In the genomic region with DNA sequence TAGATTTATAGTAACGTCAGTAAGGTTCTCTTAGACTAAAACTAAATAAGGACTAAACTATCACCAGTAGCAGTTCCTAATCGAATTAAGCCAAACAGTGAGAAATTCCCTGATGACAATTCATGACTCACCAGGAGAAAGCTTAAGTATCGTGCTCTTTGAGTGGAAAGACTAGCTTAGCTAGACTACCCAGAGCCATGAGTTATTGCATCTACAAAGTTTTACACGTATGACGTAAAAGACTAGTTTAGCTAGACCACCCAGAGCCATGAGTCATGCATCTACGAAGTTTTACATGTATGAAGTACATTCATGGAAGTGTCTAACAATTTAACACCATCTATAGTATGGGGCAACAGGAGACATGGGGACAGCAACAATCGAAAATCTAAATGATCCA, we compare ENCODE assay signal across 11 cellular contexts. TPM values are rescaled to one million over a fixed set of nuclear protein-coding genes. Genes with fewer than 3 reads are reported as not detected.
DNase-seq lines count a peak whose midpoint lies in the region; ATAC-seq and TF ChIP-seq lines count a peak whose summit lies in the region.
"Had no signal": no experiment of that assay in that cellular context is flagged by ENCODE, and none has a peak within 500 bp of the region (broad histone marks: within the 10 kb centered on the region; RNA-seq: fewer than 3 reads in every experiment).

No MANE protein-coding gene starts in this region.

- peak; percentile 60 to 73 for ATAC-seq in lower lobe of right lung
- no peak for ATAC-seq in GM19397 (IDR thresholded peaks at IDR 0.05; ENCODE audit: unreplicated experiment)
- no peak for ATAC-seq in Right ventricle myocardium inferior

- H3K9me3 ChIP-seq in lower lobe of right lung, result peaks cover 9% of the 10 kb centered on the region

- POLR2A ChIA-PET in GM10248 (lab: Yijun Ruan, JAX), result no interaction called here

- DNase-seq in AG08396 (ENCODE audit: low spot score) (peak; percentile 64), HT-29 (ENCODE audit: low spot score) (peak; percentile 31), brain microvascular endothelial cell (peak; percentile 89), lower lobe of right lung (no peak), GM10248 (ENCODE audit: extremely low spot score) (no peak), Right ventricle myocardium inferior (ENCODE audit: missing footprints) (no peak), NCI-H1105 (lab: John Stamatoyannopoulos, UW) (no peak)
- DNase-seq: DMS153, NCI-H1436 treated with DMSO at 0.1 percent for 48 hours, SHP77 had no signal

- H3K4me3 ChIP-seq in brain microvascular endothelial cell (ENCODE audit: low read depth, low read length) (no peak overlapping the region), lower lobe of right lung (no peak overlapping the region)

- TF ChIP-seq CTCF in brain microvascular endothelial cell (IDR thresholded peaks at IDR 0.05; ENCODE audit: low read depth, low read length, missing control alignments), result no peak
- no peak for TF ChIP-seq CTCF in lower lobe of right lung (IDR thresholded peaks at IDR 0.05)
- TF ChIP-seq CTCF in GM10248 (IDR thresholded peaks at IDR 0.05; ENCODE audit: control extremely low read depth, extremely low read depth, low read depth, missing control alignments), result no peak

- no peaks in the 10 kb centered on the region for H3K27me3 ChIP-seq in brain microvascular endothelial cell (replicated peaks)
- H3K27me3 ChIP-seq in lower lobe of right lung (ENCODE audit: low read depth), result no peaks in the 10 kb centered on the region

- H3K4me1 ChIP-seq in lower lobe of right lung, result peaks cover 25% of the 10 kb centered on the region

- CTCF ChIA-PET in GM10248 (lab: Yijun Ruan, JAX), result interaction anchor here (0.7 to 1.0 kb wide), 3 partner anchors 10 to 32 kb away, joined by 3 to 5 read pairs (median 5); no protein-coding TSS in a partner anchor

- intact Hi-C loops in lower lobe of right lung (cut with DNase I) (no loop called here), Right ventricle myocardium inferior (cut with DNase I) (no loop called here)

- peak overlapping the region; percentile 31 for H3K27ac ChIP-seq in brain microvascular endothelial cell
- no peak overlapping the region for H3K27ac ChIP-seq in lower lobe of right lung

- H3K36me3 ChIP-seq in brain microvascular endothelial cell (replicated peaks) (no peaks in the 10 kb centered on the region), lower lobe of right lung (no peaks in the 10 kb centered on the region)

- in situ Hi-C loops in brain microvascular endothelial cell (cut with HindIII; ENCODE audit: low pct_ligation_motif_present, low sequenced_read_pairs), result no loop called here

RNA-seq across cellular contexts. Expression of gene UBE2G1, which starts 36.6 kb away (rescaled TPM):
- total RNA-seq in HT-29 (2014; rRNA removed; shearing (Covaris generic)), result 28.8 and 35.5 TPM in 2 replicates
- total RNA-seq in lower lobe of right lung, result 42.5 TPM
- 106 TPM for total RNA-seq in Right ventricle myocardium inferior

Comparison
In these comparisons a context has a peak if more than half of its experiments do, and no peak if none do; other contexts are left out.
1. DNase-seq: peak in AG08396 (single experiment), HT-29 (single experiment) and brain microvascular endothelial cell (single experiment); none in lower lobe of right lung (single experiment), GM10248 (single experiment), Right ventricle myocardium inferior (single experiment) and NCI-H1105 (single experiment).
2. ATAC-seq: peak in lower lobe of right lung (2 of 2); none in GM19397 (single experiment) and Right ventricle myocardium inferior (single experiment).